In genomic region chr17:74354123-74354522, GRCh38 we compare ENCODE assay signal across 9 cellular contexts. TPM values are rescaled to one million over a fixed set of nuclear protein-coding genes. Genes with fewer than 3 reads are reported as not detected.
DNase-seq lines count a peak whose midpoint lies in the region; ATAC-seq, FAIRE-seq and TF ChIP-seq lines count a peak whose summit lies in the region.
"Had no signal": no experiment of that assay in that cellular context is flagged by ENCODE, and none has a peak within 500 bp of the region (broad histone marks: within the 10 kb centered on the region; RNA-seq: fewer than 3 reads in every experiment).

No MANE protein-coding gene starts in this region.

- DNase-seq in BE2C (peak; percentile 84), HK-2 (ENCODE audit: unreplicated experiment) (peak; percentile 67), WTC11 (ENCODE audit: low spot score) (peak; percentile 88), endothelial cell (ENCODE audit: low spot score) (peak; percentile 81), retinal pigment epithelial cell (ENCODE audit: low read depth) (no peak), RCC 7860 (ENCODE audit: low spot score) (no peak), OCI-M2 (lab: John Stamatoyannopoulos, UW; ENCODE audit: unreplicated experiment) (no peak), NCI-H2107 (lab: John Stamatoyannopoulos, UW) (no peak)

- H3K4me3 ChIP-seq in BE2C (ENCODE audit: low read depth, low read length) (no peak overlapping the region), retinal pigment epithelial cell (ENCODE audit: low read length) (no peak overlapping the region)

- H3K36me3 ChIP-seq in BE2C: no peaks in the 10 kb centered on the region

- FAIRE-seq in RCC 7860 (lab: Jason Lieb, UNC): no peak
- FAIRE-seq: astrocyte had no signal

- TF ChIP-seq CTCF in BE2C (IDR thresholded peaks at IDR 0.05; ENCODE audit: low read depth, low read length) (peak; percentile 95), WTC11 (IDR thresholded peaks at IDR 0.05) (peak; percentile 65), endothelial cell (IDR thresholded peaks at IDR 0.05; ENCODE audit: unreplicated experiment) (peak; percentile 66), retinal pigment epithelial cell (conservative IDR thresholded peaks at IDR 0.05; ENCODE audit: low read depth, low read length) (peak; percentile 74)

- no peaks in the 10 kb centered on the region for H3K4me1 ChIP-seq in BE2C

- H3K9me3 ChIP-seq in BE2C: no peaks in the 10 kb centered on the region

- peaks cover 96% of the 10 kb centered on the region for H3K27me3 ChIP-seq in BE2C

- H3K27me3 Mint-ChIP-seq in WTC11 (ENCODE audit: low read depth) (peaks cover 85% of the 10 kb centered on the region), endothelial cell (ENCODE audit: unreplicated experiment) (peaks cover 29% of the 10 kb centered on the region)

- H3K4me3 Mint-ChIP-seq in WTC11: no peak overlapping the region
- no peak overlapping the region for H3K4me3 Mint-ChIP-seq in endothelial cell (ENCODE audit: unreplicated experiment)

- POLR2A ChIA-PET in WTC11 (lab: Charles Lee): no interaction called here

- CTCF ChIA-PET in WTC11 (lab: Charles Lee): interaction anchor here (1.1 to 6.1 kb wide), 6 partner anchors 8 to 58 kb away, joined by 3 to 52 read pairs (median 32); partner anchors contain the start of genes BTBD17 and GPR142

- H3K36me3 Mint-ChIP-seq in WTC11 (no peaks in the 10 kb centered on the region), endothelial cell (ENCODE audit: low read depth, unreplicated experiment) (peaks cover 24% of the 10 kb centered on the region)

- ATAC-seq in WTC11: peak; percentile 67

- H3K27ac Mint-ChIP-seq in WTC11: no peak overlapping the region
- no peak overlapping the region for H3K27ac Mint-ChIP-seq in endothelial cell (ENCODE audit: unreplicated experiment)

- H3K9me3 Mint-ChIP-seq in WTC11 (0 out of 2 replicates have a peak, but pooled peaks cover 5% of the 10 kb centered on the region), endothelial cell (ENCODE audit: unreplicated experiment) (no peaks in the 10 kb centered on the region)

- H3K4me1 Mint-ChIP-seq in WTC11: peaks cover 10% of the 10 kb centered on the region
- peaks cover 8% of the 10 kb centered on the region for H3K4me1 Mint-ChIP-seq in endothelial cell (ENCODE audit: unreplicated experiment)

TF ChIP-seq in WTC11, 78 proteins besides CTCF, POLR2A, EP300 and RAD21 (continues in another document):
- no peak for TF ChIP-seq USF2 (CRISPR knock-in tag; IDR thresholded peaks at IDR 0.05)
- no peak; the same call in 1 of the 2 replicates for TF ChIP-seq GTF2I (CRISPR knock-in tag; conservative IDR thresholded peaks at IDR 0.05)
- TF ChIP-seq ZNF317 (CRISPR knock-in tag; IDR thresholded peaks at IDR 0.05; ENCODE audit: borderline replicate concordance, low read depth): no peak
- 0 out of 2 replicates have a peak, but pooled peaks have one; percentile 33 for TF ChIP-seq FOXP1 (CRISPR knock-in tag; IDR thresholded peaks at IDR 0.05; ENCODE audit: borderline replicate concordance)
- no peak for TF ChIP-seq EMX1 (CRISPR knock-in tag; IDR thresholded peaks at IDR 0.05)
- TF ChIP-seq MXD4 (CRISPR knock-in tag; IDR thresholded peaks at IDR 0.05; ENCODE audit: borderline replicate concordance): no peak
- TF ChIP-seq ZNF281 (CRISPR knock-in tag; IDR thresholded peaks at IDR 0.05): no peak
- no peak for TF ChIP-seq ERG (CRISPR knock-in tag; IDR thresholded peaks at IDR 0.05)
- TF ChIP-seq ETV6 (CRISPR knock-in tag; IDR thresholded peaks at IDR 0.05): peak; percentile 50; the same call in 1 of the 2 replicates
- no peak for TF ChIP-seq SOX15 (CRISPR knock-in tag; IDR thresholded peaks at IDR 0.05)
- no peak for TF ChIP-seq STAT6 (CRISPR knock-in tag; conservative IDR thresholded peaks at IDR 0.05; ENCODE audit: low read depth)
- TF ChIP-seq AR (CRISPR knock-in tag; IDR thresholded peaks at IDR 0.05): no peak
- TF ChIP-seq ESRRA (CRISPR knock-in tag; IDR thresholded peaks at IDR 0.05; ENCODE audit: borderline replicate concordance): no peak

RNA-seq across cellular contexts. Expression of gene BTBD17, which starts 7.5 kb away (rescaled TPM):
- polyA plus RNA-seq in BE2C (2012; ENCODE audit: insufficient read depth, insufficient read length, low read depth): 1.0 TPM
- total RNA-seq in WTC11 (2021): 0.94 to 2.1 TPM (median 2.0 TPM) in 3 replicates
- 2.7 TPM for total RNA-seq in endothelial cell (ENCODE audit: unreplicated experiment)
- total RNA-seq: astrocyte had no signal

RNA-seq across cellular contexts. Expression of gene GPR142, which starts 13.2 kb away (rescaled TPM):
- polyA plus RNA-seq in BE2C (2012; ENCODE audit: insufficient read depth, insufficient read length, low read depth): not detected
- 0.25 to 0.73 TPM in 2 of 3 replicates, not detected in the other for total RNA-seq in WTC11 (2021)
- total RNA-seq in endothelial cell (ENCODE audit: unreplicated experiment): 0.18 TPM
- total RNA-seq: astrocyte had no signal

RNA-seq across cellular contexts. Expression of gene KIF19, which starts 28.1 kb away (rescaled TPM):
- polyA plus RNA-seq in BE2C (2012; ENCODE audit: insufficient read depth, insufficient read length, low read depth): 0.54 TPM
- total RNA-seq in WTC11 (2021) (0.44 to 0.80 TPM (median 0.60 TPM) in 3 replicates), endothelial cell (ENCODE audit: unreplicated experiment) (48.1 TPM)
- total RNA-seq: astrocyte had no signal

Comparison
In these comparisons a context has a peak if more than half of its experiments do, and no peak if none do; other contexts are left out.
1. DNase-seq: peak in BE2C (single experiment), HK-2 (single experiment), WTC11 (single experiment) and endothelial cell (single experiment); none in retinal pigment epithelial cell (single experiment), RCC 7860 (single experiment), OCI-M2 (single experiment) and NCI-H2107 (single experiment).
2. RNA of gene KIF19, which starts 28.1 kb away (total RNA-seq): 48.1 TPM in endothelial cell (single experiment); 0.44 to 0.80 TPM in WTC11; every median in the first group is over 10 times any median in the second.
3. Peak in every context shown above with its lines, with median percentiles within 50 percentile points of each other: CTCF ChIP-seq.